ENCODE assay signal across 1 cellular context in the genomic region with DNA sequence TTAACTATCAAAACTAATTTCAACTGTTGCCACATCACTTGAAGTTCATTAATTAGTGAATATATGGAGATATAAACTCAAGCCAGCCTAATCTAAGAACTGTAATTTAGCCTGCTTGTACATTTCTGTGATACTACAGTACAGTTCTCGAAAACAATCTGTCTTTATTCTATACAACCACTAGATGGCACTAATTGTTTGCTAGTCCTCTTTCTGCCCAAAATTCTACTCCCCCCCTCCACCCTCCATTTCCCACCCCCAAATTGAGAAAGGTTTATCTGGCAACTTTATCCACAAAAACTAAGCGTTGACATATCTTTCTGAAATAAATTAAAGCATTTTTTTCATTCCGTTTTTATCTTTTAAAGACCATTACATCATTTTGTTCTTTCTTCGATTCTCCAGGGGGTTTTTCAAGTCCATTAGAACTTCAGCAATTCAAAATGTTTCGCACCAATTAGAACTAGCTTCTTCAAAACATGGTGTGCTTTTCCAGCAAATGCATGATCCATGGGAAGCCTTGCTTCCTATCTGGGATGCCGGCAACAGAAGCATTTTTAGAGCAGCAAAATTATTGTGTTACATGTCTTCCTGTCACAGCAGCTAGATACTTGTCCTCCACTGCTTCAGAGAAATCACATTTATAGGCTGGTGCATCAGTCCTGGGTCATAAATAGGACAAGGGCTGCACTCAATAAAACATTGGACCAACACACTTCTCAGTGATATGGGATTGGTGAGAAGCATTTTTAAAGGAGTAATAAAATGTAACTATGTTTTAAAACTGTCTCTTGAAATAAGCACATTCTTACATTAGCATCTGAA.
TF ChIP-seq lines count a peak whose summit lies in the region.

No MANE protein-coding gene starts in this region.

TF ChIP-seq in GM12878, 131 proteins besides CTCF, POLR2A, EP300 and RAD21 (continued from another document):
- TF ChIP-seq, protein P1, sequence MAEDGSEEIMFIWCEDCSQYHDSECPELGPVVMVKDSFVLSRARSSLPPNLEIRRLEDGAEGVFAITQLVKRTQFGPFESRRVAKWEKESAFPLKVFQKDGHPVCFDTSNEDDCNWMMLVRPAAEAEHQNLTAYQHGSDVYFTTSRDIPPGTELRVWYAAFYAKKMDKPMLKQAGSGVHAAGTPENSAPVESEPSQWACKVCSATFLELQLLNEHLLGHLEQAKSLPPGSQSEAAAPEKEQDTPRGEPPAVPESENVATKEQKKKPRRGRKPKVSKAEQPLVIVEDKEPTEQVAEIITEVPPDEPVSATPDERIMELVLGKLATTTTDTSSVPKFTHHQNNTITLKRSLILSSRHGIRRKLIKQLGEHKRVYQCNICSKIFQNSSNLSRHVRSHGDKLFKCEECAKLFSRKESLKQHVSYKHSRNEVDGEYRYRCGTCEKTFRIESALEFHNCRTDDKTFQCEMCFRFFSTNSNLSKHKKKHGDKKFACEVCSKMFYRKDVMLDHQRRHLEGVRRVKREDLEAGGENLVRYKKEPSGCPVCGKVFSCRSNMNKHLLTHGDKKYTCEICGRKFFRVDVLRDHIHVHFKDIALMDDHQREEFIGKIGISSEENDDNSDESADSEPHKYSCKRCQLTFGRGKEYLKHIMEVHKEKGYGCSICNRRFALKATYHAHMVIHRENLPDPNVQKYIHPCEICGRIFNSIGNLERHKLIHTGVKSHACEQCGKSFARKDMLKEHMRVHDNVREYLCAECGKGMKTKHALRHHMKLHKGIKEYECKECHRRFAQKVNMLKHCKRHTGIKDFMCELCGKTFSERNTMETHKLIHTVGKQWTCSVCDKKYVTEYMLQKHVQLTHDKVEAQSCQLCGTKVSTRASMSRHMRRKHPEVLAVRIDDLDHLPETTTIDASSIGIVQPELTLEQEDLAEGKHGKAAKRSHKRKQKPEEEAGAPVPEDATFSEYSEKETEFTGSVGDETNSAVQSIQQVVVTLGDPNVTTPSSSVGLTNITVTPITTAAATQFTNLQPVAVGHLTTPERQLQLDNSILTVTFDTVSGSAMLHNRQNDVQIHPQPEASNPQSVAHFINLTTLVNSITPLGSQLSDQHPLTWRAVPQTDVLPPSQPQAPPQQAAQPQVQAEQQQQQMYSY (CRISPR knock-in tag; IDR thresholded peaks at IDR 0.05), result no peak
- TF ChIP-seq STAT3 (IDR thresholded peaks at IDR 0.05; ENCODE audit: low read depth, low read length) (no peak), TARDBP (IDR thresholded peaks at IDR 0.05; ENCODE audit: borderline replicate concordance) (no peak), NR2C1 (IDR thresholded peaks at IDR 0.05) (no peak)
